8 cellular contexts compared by ENCODE assay signal in genomic region chr16:50066482-50067289, GRCh38. TPM values are rescaled to one million over a fixed set of nuclear protein-coding genes. Genes with fewer than 3 reads are reported as not detected.
DNase-seq lines count a peak whose midpoint lies in the region; ATAC-seq, FAIRE-seq and TF ChIP-seq lines count a peak whose summit lies in the region.

No MANE protein-coding gene starts in this region.

- no peak for TF ChIP-seq POLR2A in suprapubic skin (IDR thresholded peaks at IDR 0.05)

- no peak for TF ChIP-seq CTCF in SK-N-SH (IDR thresholded peaks at IDR 0.05)
- TF ChIP-seq CTCF in kidney (IDR thresholded peaks at IDR 0.05; ENCODE audit: borderline replicate concordance, extremely low read depth, insufficient read depth): no peak
- no peak for TF ChIP-seq CTCF in suprapubic skin (IDR thresholded peaks at IDR 0.05)

- no peak for FAIRE-seq in kidney (lab: Jason Lieb, UNC)

- intact Hi-C loops in kidney (cut with DNase I): no loop called here

- no peak for ATAC-seq in SK-N-SH treated with all-trans-retinoic acid at 6 μM for 48 hours
- no peak for ATAC-seq in activated T-helper 17 cell treated with anti-CD3 and anti-CD28 coated beads, Interleukin-2, amount 50 U/mL, for 72 hours (replicated peaks)

- 30% methylated on average over 24 of the region's 34 CpGs for WGBS in SK-N-SH (ENCODE audit: low lambda C conversion rate)
- 40% methylated on average over 18 of the region's 34 CpGs for WGBS in suprapubic skin

- peaks cover 52% of the 10 kb centered on the region for H3K36me3 Mint-ChIP-seq in activated T-helper 17 cell treated with anti-CD3 and anti-CD28 coated beads, Interleukin-2, amount 50 U/mL, for 72 hours (ENCODE audit: low read depth)

- H3K4me3 Mint-ChIP-seq in activated T-helper 17 cell treated with anti-CD3 and anti-CD28 coated beads, Interleukin-2, amount 50 U/mL, for 72 hours: peak overlapping the region; percentile 90

- no peak for DNase-seq in SK-N-SH
- no peak for DNase-seq in kidney
- no peak for DNase-seq in suprapubic skin (ENCODE audit: low spot score in 2 of 2)
- DNase-seq in NCI-H2171 treated with DMSO at 0.1 percent for 48 hours (lab: John Stamatoyannopoulos, UW): no peak
- no peak for DNase-seq in stimulated activated CD4-positive, alpha-beta T cell treated with anti-CD3 and anti-CD28 coated beads, Interleukin-12 subunit alpha, Interleukin-12 subunit beta, amount 100 ng/mL, for 4 hours
- no peak for DNase-seq in NCI-H2196 (lab: John Stamatoyannopoulos, UW; ENCODE audit: unreplicated experiment)

- peak overlapping the region; percentile 86; the same call in 1 of the 2 replicates for H3K9ac ChIP-seq in SK-N-SH
- peak overlapping the region; percentile 55 to 72 for H3K9ac ChIP-seq in kidney (ENCODE audit: low read length in 2 of 2)

- no peaks in the 10 kb centered on the region for H3F3A ChIP-seq in SK-N-SH (replicated peaks; ENCODE audit: insufficient read depth)

- CTCF ChIA-PET in SK-N-SH (lab: Yijun Ruan, JAX): interaction anchor here (0.6 to 6.1 kb wide), 23 partner anchors 14 to 659 kb away, joined by 3 to 88 read pairs (median 4); partner anchors contain the start of gene CNEP1R1

- H3K27ac ChIP-seq in SK-N-SH (ENCODE audit: low read depth in 2 of 2, low read length in 1 of 2) (peak overlapping the region; percentile 72 to 89; a peak in 3 of 4 replicates), kidney (ENCODE audit: low read depth in 2 of 2, low read length in 2 of 2) (peak overlapping the region; percentile 88 to 93), suprapubic skin (peak overlapping the region; percentile 88)

- peak overlapping the region; percentile 100 for H3K4me2 ChIP-seq in SK-N-SH

- H3K4me3 ChIP-seq in SK-N-SH (ENCODE audit: low read depth in 2 of 2, low read length in 1 of 2): peak overlapping the region; percentile 76 to 93
- H3K4me3 ChIP-seq in kidney (ENCODE audit: low read length in 2 of 2): peak overlapping the region; percentile 82 to 86
- peak overlapping the region; percentile 87 for H3K4me3 ChIP-seq in suprapubic skin

- H3K9me3 ChIP-seq in SK-N-SH: no peaks in the 10 kb centered on the region
- H3K9me3 ChIP-seq in kidney (ENCODE audit: control insufficient read depth in 1 of 2, low read length in 2 of 2): no peaks in the 10 kb centered on the region
- H3K9me3 ChIP-seq in suprapubic skin: no peaks in the 10 kb centered on the region

- peak overlapping the region; percentile 100 for H2AFZ ChIP-seq in SK-N-SH (ENCODE audit: low read depth)

- no peaks in the 10 kb centered on the region for H3K9me3 Mint-ChIP-seq in activated T-helper 17 cell treated with anti-CD3 and anti-CD28 coated beads, Interleukin-2, amount 50 U/mL, for 72 hours

- peaks cover 12 to 20% of the 10 kb centered on the region in 2 experiments; a peak in 3 of 4 replicates for H3K4me1 ChIP-seq in SK-N-SH (ENCODE audit: control insufficient read depth in 1 of 2, insufficient read depth in 2 of 2, low read depth in 1 of 2, low read length in 1 of 2)
- H3K4me1 ChIP-seq in kidney (ENCODE audit: control insufficient read depth in 1 of 2, insufficient read depth in 1 of 2, low read depth in 1 of 2, low read length in 2 of 2): peaks cover 0 to 16% of the 10 kb centered on the region in 2 donors
- H3K4me1 ChIP-seq in suprapubic skin: peaks cover 19% of the 10 kb centered on the region

- TF ChIP-seq EP300 in SK-N-SH (IDR thresholded peaks at IDR 0.05; ENCODE audit: borderline replicate concordance in 1 of 2, low read depth in 1 of 2, low read length in 1 of 2) (no peak), suprapubic skin (IDR thresholded peaks at IDR 0.05) (no peak)

- H3K4me1 Mint-ChIP-seq in activated T-helper 17 cell treated with anti-CD3 and anti-CD28 coated beads, Interleukin-2, amount 50 U/mL, for 72 hours: peaks cover 40% of the 10 kb centered on the region

- no peaks in the 10 kb centered on the region for H3K27me3 Mint-ChIP-seq in activated T-helper 17 cell treated with anti-CD3 and anti-CD28 coated beads, Interleukin-2, amount 50 U/mL, for 72 hours

- 0 out of 2 replicates have a peak, but pooled peaks cover 4% of the 10 kb centered on the region for H4K20me1 ChIP-seq in SK-N-SH (ENCODE audit: insufficient read depth)

- H3K36me3 ChIP-seq in SK-N-SH (replicated peaks in 1 of 2; ENCODE audit: control insufficient read depth in 1 of 2, insufficient read depth in 2 of 2, low read length in 1 of 2): peaks cover 9 to 21% of the 10 kb centered on the region in 2 experiments
- H3K36me3 ChIP-seq in kidney (ENCODE audit: control insufficient read depth in 1 of 2, insufficient read depth in 2 of 2, low read length in 2 of 2): peaks cover 2 to 3% of the 10 kb centered on the region in 2 donors
- peaks cover 10% of the 10 kb centered on the region for H3K36me3 ChIP-seq in suprapubic skin

- no peaks in the 10 kb centered on the region for H3K9me2 ChIP-seq in SK-N-SH

- H3K79me2 ChIP-seq in SK-N-SH (ENCODE audit: insufficient read depth): peaks cover 35% of the 10 kb centered on the region

- POLR2A ChIA-PET in SK-N-SH (lab: Yijun Ruan, JAX): interaction anchor here (1.0 kb wide), 1 partner anchor 144 kb away, joined by 5 read pairs; no protein-coding TSS in a partner anchor

- no peak for TF ChIP-seq RAD21 in SK-N-SH (IDR thresholded peaks at IDR 0.05; ENCODE audit: low read length)

- H3K27me3 ChIP-seq in SK-N-SH (ENCODE audit: insufficient read depth): no peaks in the 10 kb centered on the region
- H3K27me3 ChIP-seq in suprapubic skin: no peaks in the 10 kb centered on the region

- peak overlapping the region; percentile 87 for H3K27ac Mint-ChIP-seq in activated T-helper 17 cell treated with anti-CD3 and anti-CD28 coated beads, Interleukin-2, amount 50 U/mL, for 72 hours

TF ChIP-seq in SK-N-SH, 30 proteins besides CTCF, POLR2A, EP300 and RAD21 (continues in another document):
- no peak for TF ChIP-seq ZBTB33 (IDR thresholded peaks at IDR 0.05; ENCODE audit: borderline replicate concordance, low read depth)
- TF ChIP-seq MXI1 (IDR thresholded peaks at IDR 0.05; ENCODE audit: low read depth, low read length): no peak
- no peak for TF ChIP-seq GATA2 (CRISPR knock-in tag; IDR thresholded peaks at IDR 0.05)
- TF ChIP-seq GABPA (IDR thresholded peaks at IDR 0.05; ENCODE audit: low read depth): no peak

TF ChIP-seq in SK-N-SH treated with all-trans-retinoic acid at 6 μM for 48 hours, 23 proteins besides CTCF, POLR2A, EP300 and RAD21:
- TF ChIP-seq PPARA (CRISPR knock-in tag; IDR thresholded peaks at IDR 0.05; ENCODE audit: borderline replicate concordance): no peak
- TF ChIP-seq ZFP30 (CRISPR knock-in tag; IDR thresholded peaks at IDR 0.05): no peak
- no peak for TF ChIP-seq ARNTL (CRISPR knock-in tag; IDR thresholded peaks at IDR 0.05; ENCODE audit: borderline replicate concordance, low read depth)
- TF ChIP-seq TCF4 (CRISPR knock-in tag; IDR thresholded peaks at IDR 0.05; ENCODE audit: borderline replicate concordance): no peak
- TF ChIP-seq SNAI2 (CRISPR knock-in tag; IDR thresholded peaks at IDR 0.05): no peak
- no peak for TF ChIP-seq TOX (CRISPR knock-in tag; IDR thresholded peaks at IDR 0.05; ENCODE audit: borderline replicate concordance)
- TF ChIP-seq ZC3H10 (CRISPR knock-in tag; IDR thresholded peaks at IDR 0.05): no peak

RNA-seq across cellular contexts. Expression of gene HEATR3, which starts 0.9 kb away (rescaled TPM):
- polyA plus RNA-seq in SK-N-SH (2012; rRNA removed): 10.1 and 12.9 TPM in 2 replicates
- polyA plus RNA-seq in SK-N-SH (2012; cell fraction: cytosol; rRNA removed): 8.2 and 9.1 TPM in 2 replicates
- 21.4 and 33.1 TPM in 2 replicates for polyA plus RNA-seq in SK-N-SH (2012; cell fraction: nucleus; rRNA removed)
- total RNA-seq in activated T-helper 17 cell treated with anti-CD3 and anti-CD28 coated beads, Interleukin-2, amount 50 U/mL, for 72 hours: 10 to 100 TPM; 23.3 to 46.7 TPM
- 19.5 TPM for total RNA-seq in kidney
- 8.9 TPM for polyA plus RNA-seq in kidney (ENCODE audit: insufficient read depth, low read depth, low replicate concordance)
- 10 to 100 TPM; 12.4 to 19.3 (median 18.5) TPM for total RNA-seq in suprapubic skin

RNA-seq across cellular contexts. Expression of gene CNEP1R1, which starts 41.7 kb away (rescaled TPM):
- polyA plus RNA-seq in SK-N-SH (2012; rRNA removed) (19.2 and 21.6 TPM in 2 replicates), kidney (ENCODE audit: insufficient read depth, low read depth, low replicate concordance) (9.4 TPM)
- polyA plus RNA-seq in SK-N-SH (2012; cell fraction: cytosol; rRNA removed): 22.5 and 26.6 TPM in 2 replicates
- polyA plus RNA-seq in SK-N-SH (2012; cell fraction: nucleus; rRNA removed): 13.6 and 27.7 TPM in 2 replicates
- total RNA-seq in activated T-helper 17 cell treated with anti-CD3 and anti-CD28 coated beads, Interleukin-2, amount 50 U/mL, for 72 hours: 10 to 100 TPM; 22.6 to 24.1 TPM
- total RNA-seq in kidney (19.4 TPM), suprapubic skin (10 to 100 TPM; 13.5 to 24.6 (median 16.5) TPM)
